Comparison of ENCODE assay signal across 18 cellular contexts in genomic region chr16:30509081-30509480, GRCh38. TPM values are rescaled to one million over a fixed set of nuclear protein-coding genes. Genes with fewer than 3 reads are reported as not detected.
DNase-seq lines count a peak whose midpoint lies in the region; ATAC-seq and TF ChIP-seq lines count a peak whose summit lies in the region.
"Had no signal": no experiment of that assay in that cellular context is flagged by ENCODE, and none has a peak within 500 bp of the region (broad histone marks: within the 10 kb centered on the region; RNA-seq: fewer than 3 reads in every experiment).

No MANE protein-coding gene starts in this region.

- no peak for ATAC-seq in activated CD8-positive, alpha-beta T cell treated with anti-CD3 and anti-CD28 coated beads for 36 hours
- ATAC-seq in activated CD8-positive, alpha-beta T cell treated with anti-CD3 and anti-CD28 coated beads, Interleukin-2, amount 10 ng/mL, durations not matched to agents 7 days and 5 days = no peak
- ATAC-seq in CD4-positive, CD25-positive, alpha-beta regulatory T cell (ENCODE audit: low read depth in 2 of 2) = no peak
- ATAC-seq in GM21381 (IDR thresholded peaks at IDR 0.05; ENCODE audit: unreplicated experiment) = no peak

- no peak for TF ChIP-seq CTCF in activated CD8-positive, alpha-beta T cell treated with anti-CD3 and anti-CD28 coated beads for 36 hours (IDR thresholded peaks at IDR 0.05)
- TF ChIP-seq CTCF in epithelial cell of esophagus (IDR thresholded peaks at IDR 0.05; ENCODE audit: insufficient read depth, low read depth, low read length, missing control alignments) (no peak), GM10248 (IDR thresholded peaks at IDR 0.05; ENCODE audit: control extremely low read depth, extremely low read depth, low read depth, missing control alignments) (no peak)

- peaks cover 2% of the 10 kb centered on the region for H3K4me1 Mint-ChIP-seq in activated CD8-positive, alpha-beta T cell treated with anti-CD3 and anti-CD28 coated beads for 36 hours (ENCODE audit: low read depth)
- H3K4me1 Mint-ChIP-seq in activated CD8-positive, alpha-beta T cell treated with anti-CD3 and anti-CD28 coated beads, Interleukin-2, amount 10 ng/mL, durations not matched to agents 7 days and 5 days (ENCODE audit: low read depth) = peaks cover 7% of the 10 kb centered on the region
- peaks cover 0 to 4% (median 1%) of the 10 kb centered on the region in 4 donors for H3K4me1 Mint-ChIP-seq in CD4-positive, CD25-positive, alpha-beta regulatory T cell
- peaks cover 9% of the 10 kb centered on the region for H3K4me1 Mint-ChIP-seq in activated CD4-positive, alpha-beta memory T cell treated with anti-CD3 and anti-CD28 coated beads, Interleukin-2, amount 10 ng/mL, durations not matched to agents 7 days and 5 days

- H3K9me3 ChIP-seq in CD4-positive, CD25-positive, alpha-beta regulatory T cell (ENCODE audit: control insufficient read depth in 2 of 2, low read length in 2 of 2) = no peaks in the 10 kb centered on the region

- no peaks in the 10 kb centered on the region for H3K27me3 ChIP-seq in CD4-positive, CD25-positive, alpha-beta regulatory T cell (ENCODE audit: control insufficient read depth, insufficient read depth, low read length)

- POLR2A ChIA-PET in activated CD8-positive, alpha-beta T cell treated with anti-CD3 and anti-CD28 coated beads for 36 hours (lab: Charles Lee) = interaction anchor here (0.6 to 3.7 kb wide), 6 partner anchors 10 to 89 kb away, joined by 4 to 17 read pairs (median 6); no protein-coding TSS in a partner anchor
- POLR2A ChIA-PET in activated CD8-positive, alpha-beta T cell treated with anti-CD3 and anti-CD28 coated beads, Interleukin-2, amount 10 ng/mL, durations not matched to agents 7 days and 5 days (lab: Charles Lee) = interaction anchor here (1.0 to 2.3 kb wide), 5 partner anchors 8 to 34 kb away, joined by 4 to 8 read pairs (median 5); no protein-coding TSS in a partner anchor
- POLR2A ChIA-PET in activated CD4-positive, alpha-beta memory T cell treated with anti-CD3 and anti-CD28 coated beads, Interleukin-2, amount 10 ng/mL, durations not matched to agents 7 days and 5 days (lab: Charles Lee) = interaction anchor here (1.0 to 7.6 kb wide), 3 partner anchors 9 to 15 kb away, joined by 3 to 78 read pairs (median 20); no protein-coding TSS in a partner anchor
- POLR2A ChIA-PET in GM10248 (lab: Yijun Ruan, JAX) = no interaction called here

- peak overlapping the region; percentile 55 for H3K27ac Mint-ChIP-seq in activated CD8-positive, alpha-beta T cell treated with anti-CD3 and anti-CD28 coated beads for 36 hours
- no peak overlapping the region for H3K27ac Mint-ChIP-seq in activated CD8-positive, alpha-beta T cell treated with anti-CD3 and anti-CD28 coated beads, Interleukin-2, amount 10 ng/mL, durations not matched to agents 7 days and 5 days
- H3K27ac Mint-ChIP-seq in CD4-positive, CD25-positive, alpha-beta regulatory T cell = peak overlapping the region in 2 of 3 donors; percentile 20 to 49
- H3K27ac Mint-ChIP-seq in activated CD4-positive, alpha-beta memory T cell treated with anti-CD3 and anti-CD28 coated beads, Interleukin-2, amount 10 ng/mL, durations not matched to agents 7 days and 5 days = peak overlapping the region; percentile 19

- H3K36me3 ChIP-seq in CD4-positive, CD25-positive, alpha-beta regulatory T cell (ENCODE audit: control insufficient read depth, insufficient read depth, low read length) = peaks cover 82% of the 10 kb centered on the region

- H3K4me3 Mint-ChIP-seq in activated CD8-positive, alpha-beta T cell treated with anti-CD3 and anti-CD28 coated beads for 36 hours = no peak overlapping the region
- H3K4me3 Mint-ChIP-seq in activated CD8-positive, alpha-beta T cell treated with anti-CD3 and anti-CD28 coated beads, Interleukin-2, amount 10 ng/mL, durations not matched to agents 7 days and 5 days = no peak overlapping the region
- no peak overlapping the region for H3K4me3 Mint-ChIP-seq in CD4-positive, CD25-positive, alpha-beta regulatory T cell
- no peak overlapping the region for H3K4me3 Mint-ChIP-seq in activated CD4-positive, alpha-beta memory T cell treated with anti-CD3 and anti-CD28 coated beads, Interleukin-2, amount 10 ng/mL, durations not matched to agents 7 days and 5 days

- no peaks in the 10 kb centered on the region for H3K27me3 Mint-ChIP-seq in activated CD8-positive, alpha-beta T cell treated with anti-CD3 and anti-CD28 coated beads for 36 hours
- H3K27me3 Mint-ChIP-seq in activated CD8-positive, alpha-beta T cell treated with anti-CD3 and anti-CD28 coated beads, Interleukin-2, amount 10 ng/mL, durations not matched to agents 7 days and 5 days (ENCODE audit: low read depth) = no peaks in the 10 kb centered on the region
- H3K27me3 Mint-ChIP-seq in CD4-positive, CD25-positive, alpha-beta regulatory T cell = no peaks in the 10 kb centered on the region
- no peaks in the 10 kb centered on the region for H3K27me3 Mint-ChIP-seq in activated CD4-positive, alpha-beta memory T cell treated with anti-CD3 and anti-CD28 coated beads, Interleukin-2, amount 10 ng/mL, durations not matched to agents 7 days and 5 days

- H3K9me3 Mint-ChIP-seq in activated CD8-positive, alpha-beta T cell treated with anti-CD3 and anti-CD28 coated beads for 36 hours = no peaks in the 10 kb centered on the region
- H3K9me3 Mint-ChIP-seq in activated CD8-positive, alpha-beta T cell treated with anti-CD3 and anti-CD28 coated beads, Interleukin-2, amount 10 ng/mL, durations not matched to agents 7 days and 5 days (ENCODE audit: insufficient read depth) = no peaks in the 10 kb centered on the region
- H3K9me3 Mint-ChIP-seq in CD4-positive, CD25-positive, alpha-beta regulatory T cell = no peaks in the 10 kb centered on the region
- no peaks in the 10 kb centered on the region for H3K9me3 Mint-ChIP-seq in activated CD4-positive, alpha-beta memory T cell treated with anti-CD3 and anti-CD28 coated beads, Interleukin-2, amount 10 ng/mL, durations not matched to agents 7 days and 5 days

- no peaks in the 10 kb centered on the region for H3K4me1 ChIP-seq in CD4-positive, CD25-positive, alpha-beta regulatory T cell (ENCODE audit: control insufficient read depth, insufficient read depth, low read length, poor library complexity, severe bottlenecking)

- H3K36me3 Mint-ChIP-seq in activated CD8-positive, alpha-beta T cell treated with anti-CD3 and anti-CD28 coated beads for 36 hours (ENCODE audit: low read depth) = peaks cover 61% of the 10 kb centered on the region
- H3K36me3 Mint-ChIP-seq in activated CD8-positive, alpha-beta T cell treated with anti-CD3 and anti-CD28 coated beads, Interleukin-2, amount 10 ng/mL, durations not matched to agents 7 days and 5 days (ENCODE audit: low read depth) = peaks cover 68% of the 10 kb centered on the region
- peaks cover 39% of the 10 kb centered on the region for H3K36me3 Mint-ChIP-seq in CD4-positive, CD25-positive, alpha-beta regulatory T cell
- H3K36me3 Mint-ChIP-seq in activated CD4-positive, alpha-beta memory T cell treated with anti-CD3 and anti-CD28 coated beads, Interleukin-2, amount 10 ng/mL, durations not matched to agents 7 days and 5 days (ENCODE audit: low read depth) = peaks cover 69% of the 10 kb centered on the region

- CTCF ChIA-PET in activated CD8-positive, alpha-beta T cell treated with anti-CD3 and anti-CD28 coated beads for 36 hours (lab: Charles Lee) = interaction anchor here (1.4 to 2.6 kb wide), 3 partner anchors 59 to 89 kb away, joined by 4 to 9 read pairs (median 5); partner anchors contain the start of gene DCTPP1
- CTCF ChIA-PET in activated CD8-positive, alpha-beta T cell treated with anti-CD3 and anti-CD28 coated beads, Interleukin-2, amount 10 ng/mL, durations not matched to agents 7 days and 5 days (lab: Charles Lee) = interaction anchor here (1.6 to 3.9 kb wide), 4 partner anchors 59 to 89 kb away, joined by 5 to 14 read pairs (median 6); partner anchors contain the start of gene DCTPP1
- CTCF ChIA-PET in activated CD4-positive, alpha-beta memory T cell treated with anti-CD3 and anti-CD28 coated beads, Interleukin-2, amount 10 ng/mL, durations not matched to agents 7 days and 5 days (lab: Charles Lee) = interaction anchor here (1.0 to 1.5 kb wide), 3 partner anchors 79 to 120 kb away, joined by 4 to 7 read pairs (median 4); partner anchors contain the start of gene DCTPP1
- CTCF ChIA-PET in GM10248 (lab: Yijun Ruan, JAX) = interaction anchor here (1.1 to 1.5 kb wide), 3 partner anchors 11 to 33 kb away, joined by 3 to 5 read pairs (median 3); no protein-coding TSS in a partner anchor

- intact Hi-C loops in activated CD8-positive, alpha-beta T cell treated with anti-CD3 and anti-CD28 coated beads for 36 hours (cut with micrococcal nuclease) = no loop called here

- no peak for DNase-seq in activated CD8-positive, alpha-beta T cell treated with anti-CD3 and anti-CD28 coated beads for 36 hours
- no peak for DNase-seq in activated CD8-positive, alpha-beta T cell treated with anti-CD3 and anti-CD28 coated beads, Interleukin-2, amount 10 ng/mL, durations not matched to agents 7 days and 5 days
- DNase-seq in CD4-positive, CD25-positive, alpha-beta regulatory T cell = no peak
- DNase-seq in activated CD4-positive, alpha-beta memory T cell treated with anti-CD3 and anti-CD28 coated beads, Interleukin-2, amount 10 ng/mL, durations not matched to agents 7 days and 5 days = no peak
- peak; percentile 35 for DNase-seq in epithelial cell of esophagus (ENCODE audit: low read depth)
- DNase-seq in SKM-1 (lab: John Stamatoyannopoulos, UW; ENCODE audit: unreplicated experiment) = no peak
- no peak for DNase-seq in GM10248 (ENCODE audit: extremely low spot score)
- DNase-seq: C1 segment of cervical spinal cord; H7; NCI-H1048; NCI-H1436 treated with DMSO at 0.1 percent for 48 hours; NCI-H2029 treated with DMSO at 0.1 percent for 48 hours; NCI-H2171 treated with DMSO at 0.1 percent for 48 hours; NCI-H446 treated with DMSO at 0.1 percent for 48 hours; NK-92 treated with Interleukin-12 subunit alpha and Interleukin-12 subunit beta, amount 100 ng/mL, for 24 hours had no signal

- no peak overlapping the region for H3K27ac ChIP-seq in CD4-positive, CD25-positive, alpha-beta regulatory T cell (ENCODE audit: insufficient read depth, low read length, poor library complexity, severe bottlenecking)

- no peak overlapping the region for H3K4me3 ChIP-seq in CD4-positive, CD25-positive, alpha-beta regulatory T cell (ENCODE audit: low read depth, low read length)
- no peak overlapping the region for H3K4me3 ChIP-seq in epithelial cell of esophagus (ENCODE audit: low read length)

RNA-seq across cellular contexts. Expression of gene ZNF768, which starts 17.3 kb away (rescaled TPM):
- 1 to 10 TPM; 8.3 to 9.2 TPM for total RNA-seq in activated CD8-positive, alpha-beta T cell treated with anti-CD3 and anti-CD28 coated beads for 36 hours
- total RNA-seq in activated CD8-positive, alpha-beta T cell treated with anti-CD3 and anti-CD28 coated beads, Interleukin-2, amount 10 ng/mL, durations not matched to agents 7 days and 5 days = 1 to 10 TPM; 6.7 to 7.0 TPM
- 4.0 TPM for total RNA-seq in CD4-positive, CD25-positive, alpha-beta regulatory T cell
- polyA plus RNA-seq in CD4-positive, CD25-positive, alpha-beta regulatory T cell = 1 to 10 TPM in 1 of 4 donors, under 1 TPM in 3; 0.40 to 1.2 (median 0.66) TPM
- total RNA-seq in activated CD4-positive, alpha-beta memory T cell treated with anti-CD3 and anti-CD28 coated beads, Interleukin-2, amount 10 ng/mL, durations not matched to agents 7 days and 5 days = 1 to 10 TPM; 5.9 to 6.0 TPM

RNA-seq across cellular contexts. Expression of gene ZNF747, which starts 25.6 kb away (rescaled TPM):
- total RNA-seq in activated CD8-positive, alpha-beta T cell treated with anti-CD3 and anti-CD28 coated beads for 36 hours = 1 to 10 TPM; 6.7 to 7.9 TPM
- total RNA-seq in activated CD8-positive, alpha-beta T cell treated with anti-CD3 and anti-CD28 coated beads, Interleukin-2, amount 10 ng/mL, durations not matched to agents 7 days and 5 days = 10 to 100 TPM in 1 of 2 experiments, 1 to 10 TPM in 1; 8.9 to 10.8 TPM
- 5.0 TPM for total RNA-seq in CD4-positive, CD25-positive, alpha-beta regulatory T cell
- polyA plus RNA-seq in CD4-positive, CD25-positive, alpha-beta regulatory T cell = 1 to 10 TPM; 6.4 to 9.4 (median 8.6) TPM
- 10 to 100 TPM; 10.6 to 10.7 TPM for total RNA-seq in activated CD4-positive, alpha-beta memory T cell treated with anti-CD3 and anti-CD28 coated beads, Interleukin-2, amount 10 ng/mL, durations not matched to agents 7 days and 5 days

RNA-seq across cellular contexts. Expression of gene ITGAL, which starts 36.5 kb away (rescaled TPM):
- 100 to 1,000 TPM; 274 to 285 TPM for total RNA-seq in activated CD8-positive, alpha-beta T cell treated with anti-CD3 and anti-CD28 coated beads for 36 hours
- 100 to 1,000 TPM; 458 to 471 TPM for total RNA-seq in activated CD8-positive, alpha-beta T cell treated with anti-CD3 and anti-CD28 coated beads, Interleukin-2, amount 10 ng/mL, durations not matched to agents 7 days and 5 days
- total RNA-seq in CD4-positive, CD25-positive, alpha-beta regulatory T cell = 393 TPM
- 100 to 1,000 TPM; 106 to 155 (median 116) TPM for polyA plus RNA-seq in CD4-positive, CD25-positive, alpha-beta regulatory T cell
- 100 to 1,000 TPM; 583 to 586 TPM for total RNA-seq in activated CD4-positive, alpha-beta memory T cell treated with anti-CD3 and anti-CD28 coated beads, Interleukin-2, amount 10 ng/mL, durations not matched to agents 7 days and 5 days
- total RNA-seq: HT-29, MCF 10A had no signal

RNA-seq across cellular contexts. Expression of gene ZNF764, which starts 49.1 kb away (rescaled TPM):
- total RNA-seq in activated CD8-positive, alpha-beta T cell treated with anti-CD3 and anti-CD28 coated beads for 36 hours = 10 to 100 TPM in 1 of 2 experiments, 1 to 10 TPM in 1; 9.7 to 10.4 TPM
- 10 to 100 TPM; 15.2 to 15.4 TPM for total RNA-seq in activated CD8-positive, alpha-beta T cell treated with anti-CD3 and anti-CD28 coated beads, Interleukin-2, amount 10 ng/mL, durations not matched to agents 7 days and 5 days
- total RNA-seq in CD4-positive, CD25-positive, alpha-beta regulatory T cell = 15.6 TPM
- polyA plus RNA-seq in CD4-positive, CD25-positive, alpha-beta regulatory T cell = 1 to 10 TPM; 4.8 to 6.5 (median 5.7) TPM
- total RNA-seq in activated CD4-positive, alpha-beta memory T cell treated with anti-CD3 and anti-CD28 coated beads, Interleukin-2, amount 10 ng/mL, durations not matched to agents 7 days and 5 days = 10 to 100 TPM; 16.0 to 16.8 TPM
